In the genomic region with DNA sequence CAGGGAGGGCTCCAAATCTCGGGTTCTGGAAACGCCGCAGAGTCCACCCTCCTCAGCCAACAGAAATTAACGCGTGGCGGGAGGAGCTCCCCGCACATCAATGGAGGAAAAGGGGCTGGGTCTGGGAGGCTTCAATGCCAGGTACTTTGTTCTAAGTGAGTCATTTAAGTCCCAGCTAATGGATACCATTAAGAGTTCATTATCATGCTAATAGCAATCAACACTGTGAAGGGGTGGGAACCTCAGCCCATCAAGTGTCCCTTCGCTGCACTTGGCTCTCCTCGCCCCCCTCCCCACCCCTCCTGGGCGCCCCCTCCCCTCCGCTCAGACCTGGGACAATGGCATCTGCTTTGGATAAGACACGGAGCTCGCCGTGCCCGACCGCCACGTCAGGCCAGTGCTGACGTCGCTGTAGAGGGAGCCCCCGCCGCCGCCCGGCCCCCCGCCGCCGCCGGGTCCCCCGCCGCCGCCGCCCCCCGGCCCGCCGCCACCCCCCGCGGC, we compare ENCODE assay signal across 16 cellular contexts. TPM values are rescaled to one million over a fixed set of nuclear protein-coding genes. Genes with fewer than 3 reads are reported as not detected.
DNase-seq lines count a peak whose midpoint lies in the region; ATAC-seq, FAIRE-seq and TF ChIP-seq lines count a peak whose summit lies in the region.
"Had no signal": no experiment of that assay in that cellular context is flagged by ENCODE, and none has a peak within 500 bp of the region (broad histone marks: within the 10 kb centered on the region; RNA-seq: fewer than 3 reads in every experiment).

No MANE protein-coding gene starts in this region.

- TF ChIP-seq POLR2A in stomach (IDR thresholded peaks at IDR 0.05) (no peak), body of pancreas (IDR thresholded peaks at IDR 0.05) (no peak)

- intact Hi-C loops in kidney (cut with DNase I) (no loop called here), stomach (cut with DNase I; ENCODE audit: low total_unique reads) (loop anchor here (5.0 kb wide), 1 partner anchor 1138 kb away; no protein-coding TSS in a partner anchor), body of pancreas (cut with DNase I) (loop anchor here (5.0 kb wide), 1 partner anchor 1138 kb away; no protein-coding TSS in a partner anchor)

- in situ Hi-C loops in brain microvascular endothelial cell (cut with HindIII; ENCODE audit: low pct_ligation_motif_present, low sequenced_read_pairs): loop anchor here (25.0 kb wide), 1 partner anchor 1148 kb away; no protein-coding TSS in a partner anchor

- H3K9ac ChIP-seq in HUES64 (ENCODE audit: low read depth, low read length): peak overlapping the region; percentile 54
- H3K9ac ChIP-seq in kidney (ENCODE audit: low read length in 2 of 2): no peak overlapping the region

- no peaks in the 10 kb centered on the region for H3K9me3 ChIP-seq in HUES64 (ENCODE audit: insufficient read depth, low read depth, low read length)
- no peaks in the 10 kb centered on the region for H3K9me3 ChIP-seq in kidney (ENCODE audit: control insufficient read depth in 1 of 2, low read length in 2 of 2)
- H3K9me3 ChIP-seq in stomach: no peaks in the 10 kb centered on the region
- H3K9me3 ChIP-seq in body of pancreas: no peaks in the 10 kb centered on the region
- H3K9me3 ChIP-seq: colonic mucosa had no signal

- H3K27me3 ChIP-seq in HUES64 (ENCODE audit: insufficient read depth, low read length) (peaks cover 28% of the 10 kb centered on the region), brain microvascular endothelial cell (replicated peaks) (no peaks in the 10 kb centered on the region), stomach (peaks cover 0 to 50% (median 4%) of the 10 kb centered on the region in 3 donors), body of pancreas (no peaks in the 10 kb centered on the region)
- H3K27me3 ChIP-seq: colonic mucosa had no signal

- H3K36me3 ChIP-seq in HUES64 (ENCODE audit: insufficient read depth, low read length) (no peaks in the 10 kb centered on the region), brain microvascular endothelial cell (replicated peaks) (no peaks in the 10 kb centered on the region), kidney (ENCODE audit: control insufficient read depth in 1 of 2, insufficient read depth in 2 of 2, low read length in 2 of 2) (no peaks in the 10 kb centered on the region), stomach (no peaks in the 10 kb centered on the region), body of pancreas (replicated peaks in 1 of 2; ENCODE audit: insufficient read depth in 1 of 2, low read depth in 2 of 2) (no peaks in the 10 kb centered on the region)
- H3K36me3 ChIP-seq: colonic mucosa had no signal

- no peak for ATAC-seq in body of pancreas

- WGBS in HUES64: under 1% methylated on average over 35 of the region's 36 CpGs
- 38 to 57% (median 49%) methylated on average over 11 to 36 of the region's 36 CpGs; no CpG with 5 or more reads in 1 of the 5 donors for WGBS in stomach, 5 donors
- WGBS in body of pancreas, 2 donors: 63 to 72% methylated on average over 11 to 23 of the region's 36 CpGs

- H3K27ac ChIP-seq in HUES64 (ENCODE audit: low read depth, low read length) (peak overlapping the region; percentile 79; the same call in 1 of the 2 replicates), brain microvascular endothelial cell (no peak overlapping the region), kidney (ENCODE audit: low read depth in 2 of 2, low read length in 2 of 2) (no peak overlapping the region), stomach (no peak overlapping the region), body of pancreas (no peak overlapping the region)
- H3K27ac ChIP-seq: colonic mucosa had no signal

- H3K4me3 ChIP-seq in HUES64 (ENCODE audit: low read length) (peak overlapping the region; percentile 68), brain microvascular endothelial cell (ENCODE audit: low read depth, low read length) (peak overlapping the region; percentile 73), kidney (ENCODE audit: low read length in 2 of 2) (peak overlapping the region; percentile 10 to 52), stomach (peak overlapping the region in 3 of 4 donors; percentile 48 to 79 (median 75)), body of pancreas (no peak overlapping the region)

- peaks cover 37% of the 10 kb centered on the region for H3K4me1 ChIP-seq in HUES64 (ENCODE audit: insufficient read depth, low read length)
- peaks cover 7 to 9% of the 10 kb centered on the region in 2 donors for H3K4me1 ChIP-seq in kidney (ENCODE audit: control insufficient read depth in 1 of 2, insufficient read depth in 1 of 2, low read depth in 1 of 2, low read length in 2 of 2)
- H3K4me1 ChIP-seq in stomach: peaks cover 22 to 72% (median 51%) of the 10 kb centered on the region in 4 donors
- peaks cover 14% of the 10 kb centered on the region for H3K4me1 ChIP-seq in body of pancreas

- DNase-seq in brain microvascular endothelial cell: no peak
- no peak for DNase-seq in kidney
- no peak for DNase-seq in stomach
- DNase-seq in occipital lobe (lab: John Stamatoyannopoulos, UW): no peak
- no peak for DNase-seq in body of pancreas
- no peak for DNase-seq in urothelium cell line (ENCODE audit: low spot score)
- DNase-seq: activated CD4-positive, alpha-beta T cell treated with anti-CD3 and anti-CD28 coated beads, Interleukin-2, amount 50 U/mL, for 1 hour; activated effector memory CD4-positive, alpha-beta T cell treated with anti-CD3 and anti-CD28 coated beads, Interleukin-2, amount 50 U/mL, for 16 hours; colonic mucosa; DND-41; stimulated activated CD8-positive, alpha-beta memory T cell treated with anti-CD3 and anti-CD28 coated beads, Interleukin-4, amount 100 ng/mL, for 48 hours had no signal

- TF ChIP-seq CTCF in brain microvascular endothelial cell (IDR thresholded peaks at IDR 0.05; ENCODE audit: low read depth, low read length, missing control alignments): no peak
- TF ChIP-seq CTCF in kidney (IDR thresholded peaks at IDR 0.05; ENCODE audit: borderline replicate concordance, extremely low read depth, insufficient read depth): no peak
- no peak for TF ChIP-seq CTCF in stomach (IDR thresholded peaks at IDR 0.05)
- no peak for TF ChIP-seq CTCF in body of pancreas (IDR thresholded peaks at IDR 0.05)

- TF ChIP-seq EP300 in stomach (IDR thresholded peaks at IDR 0.05): no peak

- no peak for FAIRE-seq in kidney (lab: Jason Lieb, UNC)
- FAIRE-seq in urothelium cell line (lab: Jason Lieb, UNC): no peak
- FAIRE-seq: frontal cortex, GM18507 had no signal

RNA-seq across cellular contexts. Expression of gene FZD8, which starts 3.0 kb away (rescaled TPM):
- polyA plus RNA-seq in HUES64 (2013, experiment 1 of 2): 5.7 TPM
- polyA plus RNA-seq in HUES64 (2013, experiment 2 of 2): 4.8 TPM
- 18.8 TPM for total RNA-seq in kidney
- polyA plus RNA-seq in kidney (ENCODE audit: insufficient read depth, low read depth, low replicate concordance): 10.8 TPM
- total RNA-seq in stomach: 10 to 100 TPM in 4 of 5 donors, 1 to 10 TPM in 1; 1.2 to 17.7 (median 12.1) TPM
- polyA plus RNA-seq in stomach: 1 to 10 TPM in 2 of 3 donors, under 1 TPM in 1; 0.92 to 2.4 (median 1.5) TPM
- 21.2 TPM for total RNA-seq in occipital lobe
- 10 to 100 TPM in 1 of 2 donors, 1 to 10 TPM in 1; 4.7 to 12.9 TPM for total RNA-seq in body of pancreas

RNA-seq across cellular contexts. Expression of gene GJD4, which starts 33.9 kb away (rescaled TPM):
- not detected for polyA plus RNA-seq in HUES64 (2013, experiment 1 of 2)
- polyA plus RNA-seq in HUES64 (2013, experiment 2 of 2): not detected
- not detected for total RNA-seq in kidney
- not detected for polyA plus RNA-seq in kidney (ENCODE audit: insufficient read depth, low read depth, low replicate concordance)
- not detected for total RNA-seq in stomach
- not detected for polyA plus RNA-seq in stomach
- not detected for total RNA-seq in occipital lobe
- total RNA-seq in body of pancreas: not detected
- total RNA-seq: colonic mucosa, frontal cortex, M059J, NCI-H460 had no signal

Comparison
In these comparisons a context has a peak if more than half of its experiments do, and no peak if none do; other contexts are left out.
1. H3K4me3 ChIP-seq: peak in HUES64 (single experiment), brain microvascular endothelial cell (single experiment), kidney (2 of 2) and stomach (3 of 4); none in body of pancreas (0 of 2).